ENCODE assay signal across 8 cellular contexts in the genomic region with DNA sequence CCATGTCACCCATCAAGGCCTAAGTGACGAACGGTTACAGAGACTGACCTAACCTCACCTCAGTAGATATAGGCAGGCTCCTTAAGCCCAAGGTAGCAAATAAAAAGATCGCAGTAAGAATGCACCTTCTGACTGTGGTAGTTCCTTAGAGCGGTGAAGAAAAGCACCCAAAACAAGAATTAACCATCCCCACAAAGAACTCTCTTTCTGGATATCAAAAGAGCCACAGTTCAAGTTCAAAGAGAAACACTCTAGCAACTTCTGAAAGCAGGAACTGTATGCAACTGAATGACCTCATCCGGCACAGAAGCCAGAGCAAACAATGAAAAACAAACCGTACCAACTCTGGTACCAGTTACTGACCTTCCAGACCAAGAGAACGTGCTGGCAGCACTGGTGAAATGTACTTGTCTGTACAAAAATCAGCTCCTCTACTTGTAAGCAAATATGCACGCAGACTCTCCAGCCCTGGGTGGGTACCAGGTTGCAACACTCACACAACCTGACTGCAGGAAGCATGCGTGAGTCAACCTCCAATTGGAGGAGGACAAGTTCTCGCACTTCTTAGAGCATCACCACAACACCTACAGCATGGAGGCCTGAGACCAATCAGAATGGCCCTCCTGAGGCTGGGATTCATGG.
A peak's percentile ranks its signal among the peaks of the same experiment; 100 is the strongest.
DNase-seq lines count a peak whose midpoint lies in the region; ATAC-seq, FAIRE-seq and TF ChIP-seq lines count a peak whose summit lies in the region.

No MANE protein-coding gene starts in this region.

- TF ChIP-seq CTCF in fibroblast of pulmonary artery (IDR thresholded peaks at IDR 0.05; ENCODE audit: low read length, missing control alignments): no peak
- no peak for TF ChIP-seq CTCF in D721Med (IDR thresholded peaks at IDR 0.05; ENCODE audit: insufficient read depth, missing control alignments)

- ATAC-seq in GM19025 (IDR thresholded peaks at IDR 0.05; ENCODE audit: low read depth, unreplicated experiment) (peak; percentile 74), HG03354 (IDR thresholded peaks at IDR 0.05; ENCODE audit: poor library complexity, severe bottlenecking, unreplicated experiment) (peak; percentile 74)

- H3K4me3 ChIP-seq in fibroblast of pulmonary artery (replicated peaks; ENCODE audit: low read depth, low read length): no peak overlapping the region

- DNase-seq in activated T-cell treated with anti-CD3 and anti-CD28 coated beads, Interleukin-2, amount 50 U/mL, for 1 hour: peak; percentile 69
- DNase-seq in fibroblast of pulmonary artery (ENCODE audit: low read depth) (peak; percentile 60), D721Med (ENCODE audit: insufficient read length, low spot score) (no peak), 8988T (no peak), NCI-H1092 (lab: John Stamatoyannopoulos, UW) (no peak)
- DNase-seq in stimulated activated CD4-positive, alpha-beta T cell treated with anti-CD3 and anti-CD28 coated beads, Interleukin-15, amount 100 ng/mL, for 24 hours: peak; percentile 68

- FAIRE-seq in D721Med (lab: Jason Lieb, UNC): no peak

Comparison
In these comparisons a context has a peak if more than half of its experiments do, and no peak if none do; other contexts are left out.
1. DNase-seq: peak in activated T-cell treated with anti-CD3 and anti-CD28 coated beads, Interleukin-2, amount 50 U/mL, for 1 hour (single experiment), fibroblast of pulmonary artery (single experiment) and stimulated activated CD4-positive, alpha-beta T cell treated with anti-CD3 and anti-CD28 coated beads, Interleukin-15, amount 100 ng/mL, for 24 hours (single experiment); none in D721Med (single experiment), 8988T (single experiment) and NCI-H1092 (single experiment).